In the genomic region with DNA sequence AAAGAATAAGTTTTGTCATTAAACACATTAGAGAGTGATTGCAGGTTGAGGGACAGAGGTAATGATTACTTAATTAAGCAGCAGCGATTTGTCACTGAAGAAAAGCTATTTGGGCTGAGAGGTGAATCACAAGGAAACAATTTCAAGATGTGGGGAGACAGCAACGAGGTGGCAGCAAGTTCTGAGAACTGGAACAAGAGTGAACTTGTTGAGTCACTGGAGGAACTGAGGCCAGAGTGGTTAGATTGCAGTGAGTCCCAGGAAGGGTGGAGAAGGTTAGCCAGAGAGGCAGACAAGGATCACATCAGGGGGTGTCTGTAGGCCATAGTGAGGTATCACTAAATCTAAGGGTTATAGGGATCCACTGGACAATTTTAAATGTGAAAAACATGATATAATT, we compare ENCODE assay signal across 20 cellular contexts. TPM values are rescaled to one million over a fixed set of nuclear protein-coding genes. Genes with fewer than 3 reads are reported as not detected.
A peak's percentile ranks its signal among the peaks of the same experiment; 100 is the strongest.
DNase-seq lines count a peak whose midpoint lies in the region; ATAC-seq, FAIRE-seq and TF ChIP-seq lines count a peak whose summit lies in the region.
"Had no signal": no experiment of that assay in that cellular context is flagged by ENCODE, and none has a peak within 500 bp of the region (broad histone marks: within the 10 kb centered on the region; RNA-seq: fewer than 3 reads in every experiment).

No MANE protein-coding gene starts in this region.

- no peaks in the 10 kb centered on the region for H3K36me3 Mint-ChIP-seq in stimulated activated naive B cell treated with anti-CD40 and anti-IgM and Interleukin-4, amounts not matched to agents 10 μg/mL and 1 μg/mL and 100 μg/mL, for 72 hours

- H3K27ac Mint-ChIP-seq in stimulated activated naive B cell treated with anti-CD40 and anti-IgM and Interleukin-4, amounts not matched to agents 10 μg/mL and 1 μg/mL and 100 μg/mL, for 72 hours = no peak overlapping the region
- H3K27ac Mint-ChIP-seq: T-helper 1 cell treated with Interleukin-12 subunit alpha and Interleukin-12 subunit beta and Interleukin-4 antibody, amounts not matched to agents 30 μg/mL and 1 μg/mL, for 36 hours had no signal

- H3K9me3 Mint-ChIP-seq in stimulated activated naive B cell treated with anti-CD40 and anti-IgM and Interleukin-4, amounts not matched to agents 10 μg/mL and 1 μg/mL and 100 μg/mL, for 72 hours = no peaks in the 10 kb centered on the region
- H3K9me3 Mint-ChIP-seq: T-helper 1 cell treated with Interleukin-12 subunit alpha and Interleukin-12 subunit beta and Interleukin-4 antibody, amounts not matched to agents 30 μg/mL and 1 μg/mL, for 36 hours had no signal

- DNase-seq in 8988T = peak; percentile 1
- peak; percentile 29 for DNase-seq in ELR (ENCODE audit: low read depth)
- peak; percentile 67 for DNase-seq in RCC 7860 (ENCODE audit: low spot score)
- DNase-seq in esophagus muscularis mucosa (ENCODE audit: extremely low spot score) = peak; percentile 45
- DNase-seq in HEK293T (ENCODE audit: extremely low spot score) = no peak
- DNase-seq in NCI-H2227 (lab: John Stamatoyannopoulos, UW; ENCODE audit: unreplicated experiment) = no peak
- no peak for DNase-seq in stimulated activated naive B cell treated with anti-CD40 and anti-IgM and Interleukin-4, amounts not matched to agents 10 μg/mL and 1 μg/mL and 100 μg/mL, for 72 hours
- no peak for DNase-seq in sciatic nerve (ENCODE audit: low spot score)
- DNase-seq: activated naive CD4-positive, alpha-beta T cell treated with Interleukin-2 at 50 U/mL for 16 hours; body of pancreas; KG1; lower lobe of right lung; NCI-H1105; right lobe of liver; SHP77 treated with DMSO at 0.1 percent for 48 hours had no signal

- H3K27me3 Mint-ChIP-seq in stimulated activated naive B cell treated with anti-CD40 and anti-IgM and Interleukin-4, amounts not matched to agents 10 μg/mL and 1 μg/mL and 100 μg/mL, for 72 hours = no peaks in the 10 kb centered on the region

- intact Hi-C loops in esophagus muscularis mucosa (cut with DNase I) = no loop called here
- intact Hi-C loops in sciatic nerve (cut with DNase I) = no loop called here

- H3K4me3 ChIP-seq in esophagus muscularis mucosa = no peak overlapping the region
- H3K4me3 ChIP-seq: body of pancreas, lower lobe of right lung, right lobe of liver had no signal

- H3K9me3 ChIP-seq in esophagus muscularis mucosa = no peaks in the 10 kb centered on the region
- H3K9me3 ChIP-seq: body of pancreas, lower lobe of right lung, right lobe of liver had no signal

- no peak for ATAC-seq in stimulated activated naive B cell treated with anti-CD40 and anti-IgM and Interleukin-4, amounts not matched to agents 10 μg/mL and 1 μg/mL and 100 μg/mL, for 72 hours (replicated peaks)
- ATAC-seq in sciatic nerve = no peak
- ATAC-seq: activated CD4-positive, CD25-positive, alpha-beta regulatory T cell treated with anti-CD3 and anti-CD28 coated beads, Interleukin-2, amount 50 U/mL, for 24 hours; body of pancreas; lower lobe of right lung; right lobe of liver had no signal

- H3K27ac ChIP-seq in esophagus muscularis mucosa (replicated peaks in 1 of 4) = no peak overlapping the region
- H3K27ac ChIP-seq: body of pancreas, lower lobe of right lung, right lobe of liver had no signal

- POLR2A ChIA-PET in HEK293T (lab: Yijun Ruan, JAX) = no interaction called here

- H3K4me1 ChIP-seq in esophagus muscularis mucosa = no peaks in the 10 kb centered on the region
- H3K4me1 ChIP-seq: body of pancreas, lower lobe of right lung, right lobe of liver had no signal

- FAIRE-seq in RCC 7860 (lab: Jason Lieb, UNC) = peak; percentile 85

- CTCF ChIA-PET in HEK293T (lab: Yijun Ruan, JAX) = interaction anchor here (0.7 kb wide), 1 partner anchor 474 kb away, joined by 3 read pairs; no protein-coding TSS in a partner anchor

- no peaks in the 10 kb centered on the region for H3K4me1 Mint-ChIP-seq in stimulated activated naive B cell treated with anti-CD40 and anti-IgM and Interleukin-4, amounts not matched to agents 10 μg/mL and 1 μg/mL and 100 μg/mL, for 72 hours

- no peak overlapping the region for H3K4me3 Mint-ChIP-seq in stimulated activated naive B cell treated with anti-CD40 and anti-IgM and Interleukin-4, amounts not matched to agents 10 μg/mL and 1 μg/mL and 100 μg/mL, for 72 hours
- H3K4me3 Mint-ChIP-seq: T-helper 1 cell treated with Interleukin-12 subunit alpha and Interleukin-12 subunit beta and Interleukin-4 antibody, amounts not matched to agents 30 μg/mL and 1 μg/mL, for 36 hours had no signal

- 72% methylated on average over 2 of the region's 2 CpGs for WGBS in esophagus muscularis mucosa

- no peak for TF ChIP-seq POLR2A in esophagus muscularis mucosa (IDR thresholded peaks at IDR 0.05; ENCODE audit: low read depth)

- no peak for TF ChIP-seq EP300 in esophagus muscularis mucosa (IDR thresholded peaks at IDR 0.05)

- no peaks in the 10 kb centered on the region for H3K36me3 ChIP-seq in esophagus muscularis mucosa
- H3K36me3 ChIP-seq: lower lobe of right lung, right lobe of liver had no signal

- no peaks in the 10 kb centered on the region for H3K27me3 ChIP-seq in esophagus muscularis mucosa
- H3K27me3 ChIP-seq: body of pancreas, right lobe of liver had no signal

- TF ChIP-seq CTCF in esophagus muscularis mucosa (IDR thresholded peaks at IDR 0.05) = no peak

TF ChIP-seq in HEK293T, 16 proteins besides CTCF, POLR2A, EP300 and RAD21:
- TF ChIP-seq SP1 (IDR thresholded peaks at IDR 0.05) (no peak), CTBP1 (IDR thresholded peaks at IDR 0.05; ENCODE audit: borderline replicate concordance) (no peak), FOXA1 (IDR thresholded peaks at IDR 0.05) (no peak), FOXK2 (IDR thresholded peaks at IDR 0.05) (no peak)

RNA-seq across cellular contexts. Expression of a gene that starts 57.9 kb away (rescaled TPM):
- total RNA-seq in esophagus muscularis mucosa (under 1 TPM in 2 of 4 donors, not detected in 2; 0.17 to 0.42 TPM), sciatic nerve (not detected)
- total RNA-seq: body of pancreas, lower lobe of right lung, myocyte, osteoblast, right lobe of liver, temporal lobe had no signal

Comparison
In these comparisons a context has a peak if more than half of its experiments do, and no peak if none do; other contexts are left out.
1. DNase-seq: peak in 8988T (single experiment), ELR (single experiment), RCC 7860 (single experiment) and esophagus muscularis mucosa (single experiment); none in HEK293T (single experiment), NCI-H2227 (single experiment), stimulated activated naive B cell treated with anti-CD40 and anti-IgM and Interleukin-4, amounts not matched to agents 10 μg/mL and 1 μg/mL and 100 μg/mL, for 72 hours (single experiment) and sciatic nerve (single experiment).